In the genomic region with DNA sequence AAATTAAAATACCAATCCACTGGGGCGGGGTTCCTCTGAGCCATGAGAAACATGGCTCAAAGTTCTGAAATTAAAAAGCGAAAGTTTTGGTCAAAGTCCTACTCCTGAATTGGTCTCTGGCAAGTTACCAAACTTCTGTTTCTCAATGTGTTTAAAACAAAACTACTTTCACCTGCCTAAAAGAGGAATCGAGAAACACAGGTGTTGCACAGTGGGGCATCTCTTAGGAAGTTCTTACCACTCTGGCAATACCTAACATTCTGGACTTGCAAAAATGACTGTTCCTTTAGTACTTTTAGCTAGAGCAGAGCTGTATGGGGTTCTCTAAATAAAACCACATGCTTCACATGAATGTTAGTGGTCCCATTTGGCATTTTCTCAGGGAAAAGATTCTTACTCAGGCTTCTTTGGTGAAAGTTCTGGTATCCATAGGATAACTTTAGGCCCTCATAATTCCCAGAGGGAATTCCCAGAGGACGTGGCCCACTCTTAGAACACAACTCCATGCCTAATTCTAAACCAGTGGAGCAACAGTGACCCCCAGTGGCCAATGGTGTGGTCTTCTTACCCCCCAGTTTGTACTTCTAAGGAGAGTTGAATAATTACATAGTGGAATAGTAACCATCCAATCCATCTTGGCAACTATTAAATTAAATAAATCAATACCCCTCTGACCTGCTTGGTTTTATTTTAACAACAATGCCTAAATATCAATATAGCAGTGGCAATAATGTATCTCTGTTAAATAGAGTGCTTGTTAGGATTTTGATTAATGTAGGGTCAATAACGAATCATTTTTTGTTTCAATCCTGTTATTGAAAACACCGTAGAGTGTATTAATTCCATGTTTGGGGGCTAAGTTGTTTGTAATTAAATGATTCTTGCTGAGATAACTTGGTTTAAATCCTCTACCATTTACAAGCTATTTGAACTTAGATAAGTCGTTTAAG, we compare ENCODE assay signal across 1 cellular context.
TF ChIP-seq lines count a peak whose summit lies in the region.

No MANE protein-coding gene starts in this region.

TF ChIP-seq in GM23338, 12 proteins besides CTCF, POLR2A, EP300 and RAD21 (continued from another document):
- no peak for TF ChIP-seq ETS1 (IDR thresholded peaks at IDR 0.05)
